17 cellular contexts compared by ENCODE assay signal in genomic region chr6:15570171-15570570, GRCh38.
DNase-seq lines count a peak whose midpoint lies in the region; TF ChIP-seq lines count a peak whose summit lies in the region.
"Had no signal": no experiment of that assay in that cellular context is flagged by ENCODE, and none has a peak within 500 bp of the region (broad histone marks: within the 10 kb centered on the region; RNA-seq: fewer than 3 reads in every experiment).

No MANE protein-coding gene starts in this region.

- no peaks in the 10 kb centered on the region for H3K36me3 ChIP-seq in CD8-positive, alpha-beta memory T cell (ENCODE audit: insufficient read depth, low read length)
- H3K36me3 ChIP-seq: HAP-1 had no signal

- no peak overlapping the region for H3K4me3 ChIP-seq in CD8-positive, alpha-beta memory T cell (ENCODE audit: low read length)
- H3K4me3 ChIP-seq: A549, BLaER1, GM12878, HAP-1 had no signal

- no peak overlapping the region for H3K4me3 Mint-ChIP-seq in CD8-positive, alpha-beta memory T cell
- H3K4me3 Mint-ChIP-seq in immature natural killer cell (peak overlapping the region in 2 of 5 donors; percentile 25 to 64), type B pancreatic cell (peak overlapping the region; percentile 40)
- H3K4me3 Mint-ChIP-seq: CD14-positive monocyte; CD4-positive, alpha-beta memory T cell had no signal

- POLR2A ChIA-PET in CD8-positive, alpha-beta memory T cell (lab: Charles Lee) = no interaction called here

- H3K4me1 ChIP-seq in CD8-positive, alpha-beta memory T cell (ENCODE audit: insufficient read depth, low read length) = no peaks in the 10 kb centered on the region
- H3K4me1 ChIP-seq: A549 had no signal

- peak overlapping the region in 2 of 8 donors; percentile 3 to 5 for H3K27ac Mint-ChIP-seq in CD8-positive, alpha-beta memory T cell
- H3K27ac Mint-ChIP-seq in immature natural killer cell (peak overlapping the region in 4 of 6 donors; percentile 23 to 85 (median 46)), type B pancreatic cell (peak overlapping the region; percentile 68)

- no peaks in the 10 kb centered on the region for H3K9me3 ChIP-seq in CD8-positive, alpha-beta memory T cell (ENCODE audit: low read length)
- H3K9me3 ChIP-seq: A549, HAP-1 had no signal

- DNase-seq in CD8-positive, alpha-beta memory T cell = no peak
- peak; percentile 12 for DNase-seq in NCI-H526 treated with DMSO at 0.1 percent for 48 hours (lab: John Stamatoyannopoulos, UW)
- no peak for DNase-seq in immature natural killer cell
- no peak for DNase-seq in type B pancreatic cell (ENCODE audit: extremely low spot score, unreplicated experiment)
- no peak for DNase-seq in NCI-H146 (lab: John Stamatoyannopoulos, UW)
- DNase-seq in activated CD4-positive, alpha-beta T cell treated with anti-CD3 and anti-CD28 coated beads, Interleukin-2, amount 50 U/mL, for 4 hours = no peak
- DNase-seq in NCI-H2171 treated with DMSO at 0.1 percent for 48 hours (lab: John Stamatoyannopoulos, UW) = no peak
- DNase-seq: Calu3; CD4-positive, alpha-beta memory T cell; DMS79 treated with DMSO at 0.1 percent for 48 hours; EL had no signal

- CTCF ChIA-PET in CD8-positive, alpha-beta memory T cell (lab: Charles Lee) = no interaction called here

- H3K27me3 Mint-ChIP-seq in CD8-positive, alpha-beta memory T cell = no peaks in the 10 kb centered on the region
- H3K27me3 Mint-ChIP-seq in immature natural killer cell (ENCODE audit: low read depth in 3 of 3) (no peaks in the 10 kb centered on the region), type B pancreatic cell (no peaks in the 10 kb centered on the region)
- H3K27me3 Mint-ChIP-seq: CD4-positive, alpha-beta memory T cell had no signal

- no peaks in the 10 kb centered on the region for H3K27me3 ChIP-seq in CD8-positive, alpha-beta memory T cell (ENCODE audit: insufficient read depth, low read length, poor library complexity, severe bottlenecking)
- H3K27me3 ChIP-seq: BLaER1 had no signal

- peaks cover 2 to 12% (median 7%) of the 10 kb centered on the region in 3 donors for H3K36me3 Mint-ChIP-seq in CD8-positive, alpha-beta memory T cell
- H3K36me3 Mint-ChIP-seq in immature natural killer cell (peaks cover 0 to 5% (median 0%) of the 10 kb centered on the region in 3 donors), type B pancreatic cell (peaks cover 7% of the 10 kb centered on the region)

- H3K9me3 Mint-ChIP-seq in CD8-positive, alpha-beta memory T cell = no peaks in the 10 kb centered on the region
- H3K9me3 Mint-ChIP-seq in immature natural killer cell (no peaks in the 10 kb centered on the region), type B pancreatic cell (no peaks in the 10 kb centered on the region)

- H3K4me1 Mint-ChIP-seq in CD8-positive, alpha-beta memory T cell = peaks cover 16 to 31% (median 18%) of the 10 kb centered on the region in 3 donors
- H3K4me1 Mint-ChIP-seq in immature natural killer cell = peaks cover 43 to 46% of the 10 kb centered on the region in 2 donors
- peaks cover 20% of the 10 kb centered on the region for H3K4me1 Mint-ChIP-seq in type B pancreatic cell (ENCODE audit: unreplicated experiment)

- peak overlapping the region; percentile 49 for H3K27ac ChIP-seq in CD8-positive, alpha-beta memory T cell (ENCODE audit: low read depth, low read length)
- H3K27ac ChIP-seq: 22Rv1, A549, BLaER1 had no signal

- no peak for TF ChIP-seq CTCF in type B pancreatic cell (conservative IDR thresholded peaks at IDR 0.05)
